ENCODE assay signal across 10 cellular contexts in genomic region chr12:6950401-6950801, GRCh38. TPM values are rescaled to one million over a fixed set of nuclear protein-coding genes. Genes with fewer than 3 reads are reported as not detected.
DNase-seq lines count a peak whose midpoint lies in the region; ATAC-seq and TF ChIP-seq lines count a peak whose summit lies in the region.
"Had no signal": no experiment of that assay in that cellular context is flagged by ENCODE, and none has a peak within 500 bp of the region (broad histone marks: within the 10 kb centered on the region; RNA-seq: fewer than 3 reads in every experiment).

No MANE protein-coding gene starts in this region.

- no peaks in the 10 kb centered on the region for H3K9me3 Mint-ChIP-seq in activated CD8-positive, alpha-beta T cell treated with anti-CD3 and anti-CD28 coated beads, Interleukin-2, amount 10 ng/mL, durations not matched to agents 7 days and 5 days (ENCODE audit: insufficient read depth)

- CTCF ChIA-PET in A673 (lab: Charles Lee): interaction anchor here (1.7 kb wide), 1 partner anchor 11 kb away, joined by 3 read pairs; no protein-coding TSS in a partner anchor
- CTCF ChIA-PET in activated CD8-positive, alpha-beta T cell treated with anti-CD3 and anti-CD28 coated beads, Interleukin-2, amount 10 ng/mL, durations not matched to agents 7 days and 5 days (lab: Charles Lee): interaction anchor here (1.6 to 18.6 kb wide), 6 partner anchors 10 to 163 kb away, joined by 4 to 742 read pairs (median 10); partner anchors contain the start of gene LPCAT3

- peak overlapping the region; percentile 98 for H3K27ac Mint-ChIP-seq in activated CD8-positive, alpha-beta T cell treated with anti-CD3 and anti-CD28 coated beads, Interleukin-2, amount 10 ng/mL, durations not matched to agents 7 days and 5 days

- peaks cover 68% of the 10 kb centered on the region for H3K4me1 Mint-ChIP-seq in activated CD8-positive, alpha-beta T cell treated with anti-CD3 and anti-CD28 coated beads, Interleukin-2, amount 10 ng/mL, durations not matched to agents 7 days and 5 days (ENCODE audit: low read depth)

- no TSS peak for BruUV-seq in A673 (replicated peaks; lab: Mats Ljungman, UMichigan)

- H3K36me3 Mint-ChIP-seq in activated CD8-positive, alpha-beta T cell treated with anti-CD3 and anti-CD28 coated beads, Interleukin-2, amount 10 ng/mL, durations not matched to agents 7 days and 5 days (ENCODE audit: low read depth): peaks cover 49% of the 10 kb centered on the region

- ATAC-seq in activated CD8-positive, alpha-beta T cell treated with anti-CD3 and anti-CD28 coated beads, Interleukin-2, amount 10 ng/mL, durations not matched to agents 7 days and 5 days: no peak
- ATAC-seq in HG02884 (IDR thresholded peaks at IDR 0.05; ENCODE audit: unreplicated experiment): no peak
- no peak for ATAC-seq in GM21515 (IDR thresholded peaks at IDR 0.05; ENCODE audit: unreplicated experiment)

- H3K9me3 ChIP-seq in A673 (ENCODE audit: low read depth, low read length, poor library complexity, severe bottlenecking): no peaks in the 10 kb centered on the region

- intact Hi-C loops in A673 (cut with micrococcal nuclease; ENCODE audit: unreplicated experiment): no loop called here

- no peak for DNase-seq in A673 (ENCODE audit: low spot score)
- DNase-seq in activated CD8-positive, alpha-beta T cell treated with anti-CD3 and anti-CD28 coated beads, Interleukin-2, amount 10 ng/mL, durations not matched to agents 7 days and 5 days: peak; percentile 63
- peak; percentile 62 for DNase-seq in islet precursor cell
- DNase-seq in foreskin fibroblast: no peak
- DNase-seq in SW480 (ENCODE audit: low spot score): no peak
- DNase-seq: NCI-H446 treated with DMSO at 0.1 percent for 48 hours had no signal

- H3K27me3 Mint-ChIP-seq in activated CD8-positive, alpha-beta T cell treated with anti-CD3 and anti-CD28 coated beads, Interleukin-2, amount 10 ng/mL, durations not matched to agents 7 days and 5 days (ENCODE audit: low read depth): no peaks in the 10 kb centered on the region

- no peak overlapping the region for H3K27ac ChIP-seq in A673 (ENCODE audit: low read depth, low read length, poor library complexity, severe bottlenecking)

- H3K4me3 Mint-ChIP-seq in activated CD8-positive, alpha-beta T cell treated with anti-CD3 and anti-CD28 coated beads, Interleukin-2, amount 10 ng/mL, durations not matched to agents 7 days and 5 days: peak overlapping the region; percentile 99

- POLR2A ChIA-PET in A673 (lab: Charles Lee; ENCODE audit: low non-redundant PET): no interaction called here
- POLR2A ChIA-PET in activated CD8-positive, alpha-beta T cell treated with anti-CD3 and anti-CD28 coated beads, Interleukin-2, amount 10 ng/mL, durations not matched to agents 7 days and 5 days (lab: Charles Lee): interaction anchor here (0.7 to 20.8 kb wide), 4 partner anchors 5 to 83 kb away, joined by 4 to 1099 read pairs (median 552); partner anchors contain the start of genes C12orf57, PTPN6, RNU7-1 and TPI1

- H3K4me1 ChIP-seq in A673 (ENCODE audit: insufficient read depth, low read length, poor library complexity, severe bottlenecking): peaks cover 18% of the 10 kb centered on the region

- peaks cover 6% of the 10 kb centered on the region for H3K36me3 ChIP-seq in A673 (ENCODE audit: insufficient read depth, low read length, poor library complexity, severe bottlenecking)

- H3K27me3 ChIP-seq in A673 (replicated peaks; ENCODE audit: insufficient read depth, low read depth, low read length, poor library complexity): no peaks in the 10 kb centered on the region

- TF ChIP-seq CTCF in A673 (conservative IDR thresholded peaks at IDR 0.05; ENCODE audit: low read depth, low read length): 0 out of 2 replicates have a peak, but pooled peaks have one; percentile 10
- peak; percentile 74 for TF ChIP-seq CTCF in GM12875 (IDR thresholded peaks at IDR 0.05; ENCODE audit: borderline replicate concordance, insufficient read depth, low read depth, low read length)
- no peak for TF ChIP-seq CTCF in foreskin fibroblast (IDR thresholded peaks at IDR 0.05; ENCODE audit: low read depth, low read length)

- H3K4me3 ChIP-seq in A673 (ENCODE audit: low read depth, low read length, poor library complexity, severe bottlenecking) (no peak overlapping the region), GM12875 (ENCODE audit: low read depth, low read length) (peak overlapping the region; percentile 97), foreskin fibroblast (ENCODE audit: low read depth in 1 of 2, low read length in 2 of 2) (no peak overlapping the region)

RNA-seq across cellular contexts. Expression of gene PTPN6, which starts 0.8 kb away (rescaled TPM):
- 2.3 and 3.3 TPM in 2 replicates for total RNA-seq in A673 (2021)
- 100 to 1,000 TPM; 354 to 397 TPM for total RNA-seq in activated CD8-positive, alpha-beta T cell treated with anti-CD3 and anti-CD28 coated beads, Interleukin-2, amount 10 ng/mL, durations not matched to agents 7 days and 5 days

RNA-seq across cellular contexts. Expression of gene C12orf57, which starts 6.6 kb away (rescaled TPM):
- total RNA-seq in A673 (2021): 226 and 260 TPM in 2 replicates
- total RNA-seq in activated CD8-positive, alpha-beta T cell treated with anti-CD3 and anti-CD28 coated beads, Interleukin-2, amount 10 ng/mL, durations not matched to agents 7 days and 5 days: 100 to 1,000 TPM; 184 to 185 TPM

RNA-seq across cellular contexts. Expression of gene RNU7-1, which starts 6.8 kb away (rescaled TPM):
- total RNA-seq in A673 (2021): not detected in 2 replicates
- total RNA-seq in activated CD8-positive, alpha-beta T cell treated with anti-CD3 and anti-CD28 coated beads, Interleukin-2, amount 10 ng/mL, durations not matched to agents 7 days and 5 days: not detected
- total RNA-seq: liver had no signal

RNA-seq across cellular contexts. Expression of gene PHB2, which starts 20.1 kb away (rescaled TPM):
- total RNA-seq in A673 (2021): 340 and 351 TPM in 2 replicates
- total RNA-seq in activated CD8-positive, alpha-beta T cell treated with anti-CD3 and anti-CD28 coated beads, Interleukin-2, amount 10 ng/mL, durations not matched to agents 7 days and 5 days: 100 to 1,000 TPM; 226 to 236 TPM

RNA-seq across cellular contexts. Expression of gene EMG1, which starts 20.3 kb away (rescaled TPM):
- total RNA-seq in A673 (2021): 83.0 and 92.3 TPM in 2 replicates
- total RNA-seq in activated CD8-positive, alpha-beta T cell treated with anti-CD3 and anti-CD28 coated beads, Interleukin-2, amount 10 ng/mL, durations not matched to agents 7 days and 5 days: 10 to 100 TPM; 54.9 to 58.7 TPM

Comparison
In these comparisons a context has a peak if more than half of its experiments do, and no peak if none do; other contexts are left out.
1. DNase-seq: peak in activated CD8-positive, alpha-beta T cell treated with anti-CD3 and anti-CD28 coated beads, Interleukin-2, amount 10 ng/mL, durations not matched to agents 7 days and 5 days (single experiment) and islet precursor cell (single experiment); none in A673 (single experiment), foreskin fibroblast (0 of 2) and SW480 (single experiment).
2. RNA of gene PTPN6, which starts 0.8 kb away (total RNA-seq): 354 to 397 TPM in activated CD8-positive, alpha-beta T cell treated with anti-CD3 and anti-CD28 coated beads, Interleukin-2, amount 10 ng/mL, durations not matched to agents 7 days and 5 days; 2.3 to 3.3 TPM in A673; every median in the first group is over 10 times any median in the second.